ENCODE assay signal across 6 cellular contexts in the genomic region with DNA sequence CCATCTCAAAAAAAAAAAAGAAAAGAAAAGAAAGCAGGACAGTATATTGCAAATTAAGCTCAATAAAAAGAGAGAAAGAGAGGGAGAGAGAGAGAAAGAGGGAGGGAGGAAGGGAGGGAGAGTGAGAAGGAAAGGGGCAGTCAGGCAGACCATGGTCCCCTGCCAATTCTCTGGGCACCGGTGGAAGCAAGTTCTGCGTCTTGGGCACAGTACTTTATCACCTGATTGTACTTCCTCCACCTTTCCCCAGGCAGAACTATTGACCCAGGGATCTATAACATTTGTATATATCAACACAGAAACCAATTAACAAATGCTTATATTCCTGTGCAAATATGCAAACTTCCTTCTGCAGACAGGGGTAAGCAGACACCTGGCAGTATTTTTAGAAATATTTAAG. TPM values are rescaled to one million over a fixed set of nuclear protein-coding genes. Genes with fewer than 3 reads are reported as not detected.
"Had no signal": no experiment of that assay in that cellular context is flagged by ENCODE, and none has a peak within 500 bp of the region (broad histone marks: within the 10 kb centered on the region; RNA-seq: fewer than 3 reads in every experiment).

No MANE protein-coding gene starts in this region.

RNA-seq across cellular contexts. Expression of gene NPY4R2, which starts 22.4 kb away (rescaled TPM):
- total RNA-seq: GM23248, HepG2, HT1080 had no signal

RNA-seq across cellular contexts. Expression of gene FAM25C, which starts 58.8 kb away (rescaled TPM):
- total RNA-seq: GM23248, H4, H7, HepG2, HFFc6, HT1080 had no signal
